17 cellular contexts compared by ENCODE assay signal in the genomic region with DNA sequence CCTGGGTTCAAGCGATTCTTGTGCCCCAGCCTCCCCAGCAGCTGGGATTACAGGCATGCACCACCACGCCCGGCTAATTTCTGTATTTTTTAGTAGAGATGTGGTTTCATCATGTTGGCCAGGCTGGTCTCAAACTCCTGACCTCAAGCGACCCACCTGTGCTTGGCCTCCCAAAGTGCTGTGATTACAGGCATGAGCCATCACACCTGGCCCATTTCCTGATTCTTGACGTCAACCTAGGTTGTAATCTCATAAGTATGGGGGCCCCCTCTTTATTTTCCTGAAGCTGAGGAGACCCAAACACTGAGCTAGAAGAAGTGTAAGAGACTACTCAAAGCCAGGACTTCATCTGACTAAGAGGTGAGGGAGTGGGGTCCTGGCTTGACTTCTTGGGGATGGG. TPM values are rescaled to one million over a fixed set of nuclear protein-coding genes. Genes with fewer than 3 reads are reported as not detected.
DNase-seq lines count a peak whose midpoint lies in the region; ATAC-seq and TF ChIP-seq lines count a peak whose summit lies in the region.
"Had no signal": no experiment of that assay in that cellular context is flagged by ENCODE, and none has a peak within 500 bp of the region (broad histone marks: within the 10 kb centered on the region; RNA-seq: fewer than 3 reads in every experiment).

No MANE protein-coding gene starts in this region.

- H3K79me2 ChIP-seq in OCI-LY3 (ENCODE audit: low read length): no peaks in the 10 kb centered on the region

- H3K27me3 Mint-ChIP-seq in stimulated activated naive B cell treated with anti-CD40 and anti-IgM and Interleukin-4, amounts not matched to agents 10 μg/mL and 1 μg/mL and 100 μg/mL, for 72 hours: no peaks in the 10 kb centered on the region
- H3K27me3 Mint-ChIP-seq: CD8-positive, alpha-beta memory T cell had no signal

- H3K27me3 ChIP-seq in heart left ventricle: no peaks in the 10 kb centered on the region
- no peaks in the 10 kb centered on the region for H3K27me3 ChIP-seq in OCI-LY3 (ENCODE audit: low read depth, low read length)
- no peaks in the 10 kb centered on the region for H3K27me3 ChIP-seq in muscle layer of duodenum (ENCODE audit: low read depth, low read length)
- H3K27me3 ChIP-seq: SJSA1 had no signal

- H3K4me1 Mint-ChIP-seq in stimulated activated naive B cell treated with anti-CD40 and anti-IgM and Interleukin-4, amounts not matched to agents 10 μg/mL and 1 μg/mL and 100 μg/mL, for 72 hours: peaks cover 46 to 58% of the 10 kb centered on the region in 2 donors

- H3K9me3 ChIP-seq in heart left ventricle (no peaks in the 10 kb centered on the region), OCI-LY3 (ENCODE audit: insufficient read depth, low read length) (no peaks in the 10 kb centered on the region), muscle layer of duodenum (ENCODE audit: control insufficient read depth in 1 of 2, low read length in 2 of 2) (no peaks in the 10 kb centered on the region)
- H3K9me3 ChIP-seq: SJSA1 had no signal

- no peak for TF ChIP-seq POLR2A in heart left ventricle (IDR thresholded peaks at IDR 0.05)

- H3K4me1 ChIP-seq in heart left ventricle: peaks cover 0 to 81% (median 53%) of the 10 kb centered on the region in 12 donors
- H3K4me1 ChIP-seq in OCI-LY3 (ENCODE audit: low read length): peaks cover 28% of the 10 kb centered on the region
- peaks cover 22 to 28% of the 10 kb centered on the region in 2 donors for H3K4me1 ChIP-seq in muscle layer of duodenum (ENCODE audit: control insufficient read depth in 1 of 2, insufficient read depth in 2 of 2, low read length in 2 of 2)

- no peak for DNase-seq in heart left ventricle
- no peak for DNase-seq in Right ventricle myocardium inferior (ENCODE audit: missing footprints)
- no peak for DNase-seq in stimulated activated naive B cell treated with anti-CD40 and anti-IgM and Interleukin-4, amounts not matched to agents 10 μg/mL and 1 μg/mL and 100 μg/mL, for 72 hours
- DNase-seq in SKM-1 treated with dmso at 0.1 percent for 144 hours (lab: John Stamatoyannopoulos, UW; ENCODE audit: unreplicated experiment): no peak
- no peak for DNase-seq in NCI-H748 treated with DMSO at 0.1 percent for 48 hours (lab: John Stamatoyannopoulos, UW)
- no peak for DNase-seq in germinal center (ENCODE audit: low spot score)
- DNase-seq: CD8-positive, alpha-beta memory T cell; DND-41; GF-D8; NCI-H1092 treated with DMSO at 0.1 percent for 48 hours; NCI-H187; NCI-H446 treated with DMSO at 0.1 percent for 48 hours; NCI-H774 had no signal

- H3K9me3 Mint-ChIP-seq in stimulated activated naive B cell treated with anti-CD40 and anti-IgM and Interleukin-4, amounts not matched to agents 10 μg/mL and 1 μg/mL and 100 μg/mL, for 72 hours: no peaks in the 10 kb centered on the region
- H3K9me3 Mint-ChIP-seq: CD8-positive, alpha-beta memory T cell had no signal

- 76 to 91% (median 85%) methylated on average over 5 of the region's 5 CpGs for WGBS in heart left ventricle, 4 donors

- H3K36me3 Mint-ChIP-seq in stimulated activated naive B cell treated with anti-CD40 and anti-IgM and Interleukin-4, amounts not matched to agents 10 μg/mL and 1 μg/mL and 100 μg/mL, for 72 hours: peaks cover 14 to 20% of the 10 kb centered on the region in 2 donors

- no peak overlapping the region for H3K4me3 Mint-ChIP-seq in stimulated activated naive B cell treated with anti-CD40 and anti-IgM and Interleukin-4, amounts not matched to agents 10 μg/mL and 1 μg/mL and 100 μg/mL, for 72 hours
- H3K4me3 Mint-ChIP-seq: CD8-positive, alpha-beta memory T cell had no signal

- H3K36me3 ChIP-seq in heart left ventricle (peaks cover 0 to 3% (median 0%) of the 10 kb centered on the region in 9 donors), OCI-LY3 (replicated peaks; ENCODE audit: low read depth, low read length) (no peaks in the 10 kb centered on the region), muscle layer of duodenum (ENCODE audit: control insufficient read depth in 1 of 2, insufficient read depth in 2 of 2, low read length in 2 of 2) (peaks cover 0 to 4% of the 10 kb centered on the region in 2 donors)
- H3K36me3 ChIP-seq: SJSA1 had no signal

- H3K27ac ChIP-seq in heart left ventricle: peak overlapping the region in 10 of 12 donors; percentile 34 to 94 (median 76)
- 0 out of 2 replicates have a peak overlapping the region, but pooled peaks have one; percentile 63 for H3K27ac ChIP-seq in OCI-LY3 (ENCODE audit: low read length)
- peak overlapping the region; percentile 5 for H3K27ac ChIP-seq in muscle layer of duodenum (ENCODE audit: low read length)
- H3K27ac ChIP-seq: KMS-11, SJSA1 had no signal

- H3K4me3 ChIP-seq in heart left ventricle (no peak overlapping the region), OCI-LY3 (ENCODE audit: low read length) (no peak overlapping the region), muscle layer of duodenum (ENCODE audit: low read depth in 1 of 2, low read length in 2 of 2) (no peak overlapping the region)
- H3K4me3 ChIP-seq: SJSA1 had no signal

- ATAC-seq in heart left ventricle: no peak
- no peak for ATAC-seq in Right ventricle myocardium inferior
- ATAC-seq in stimulated activated naive B cell treated with anti-CD40 and anti-IgM and Interleukin-4, amounts not matched to agents 10 μg/mL and 1 μg/mL and 100 μg/mL, for 72 hours (replicated peaks): no peak

- peak overlapping the region; percentile 88 for H3K27ac Mint-ChIP-seq in stimulated activated naive B cell treated with anti-CD40 and anti-IgM and Interleukin-4, amounts not matched to agents 10 μg/mL and 1 μg/mL and 100 μg/mL, for 72 hours

- H2AFZ ChIP-seq in OCI-LY3 (ENCODE audit: low read depth, low read length): no peak overlapping the region

- 0 out of 2 replicates have a peak overlapping the region, but pooled peaks have one; percentile 39 for H3K4me2 ChIP-seq in OCI-LY3 (ENCODE audit: low read length)
- H3K4me2 ChIP-seq: KMS-11 had no signal

- H4K20me1 ChIP-seq in OCI-LY3 (ENCODE audit: insufficient read depth, low read length): no peaks in the 10 kb centered on the region

- no peak overlapping the region for H3K9ac ChIP-seq in OCI-LY3 (ENCODE audit: low read length)
- H3K9ac ChIP-seq: KMS-11 had no signal

- intact Hi-C loops in heart left ventricle (cut with DNase I): loop anchor here in 1 of 10 donors (2.0 kb wide), 1 partner anchor 20 kb away; no protein-coding TSS in a partner anchor
- intact Hi-C loops in Right ventricle myocardium inferior (cut with DNase I): loop anchor here (2.0 kb wide), 1 partner anchor 20 kb away; no protein-coding TSS in a partner anchor

- TF ChIP-seq CTCF in heart left ventricle (IDR thresholded peaks at IDR 0.05) (no peak), OCI-LY3 (IDR thresholded peaks at IDR 0.05; ENCODE audit: low read depth, low read length) (no peak)

RNA-seq across cellular contexts. Expression of a gene that starts 21.8 kb away (rescaled TPM):
- total RNA-seq in heart left ventricle: 10 to 100 TPM; 11.4 to 44.9 (median 25.3) TPM
- 10 to 100 TPM in 1 of 2 donors, 1 to 10 TPM in 1; 9.4 to 15.1 TPM for polyA plus RNA-seq in heart left ventricle
- total RNA-seq in Right ventricle myocardium inferior: 20.2 TPM

Comparison
In these comparisons a context has a peak if more than half of its experiments do, and no peak if none do; other contexts are left out.
1. H3K27ac ChIP-seq: peak in every context shown above with its lines; median percentile 76 in heart left ventricle; 63 in OCI-LY3; 5 in muscle layer of duodenum.